ENCODE assay signal across 24 cellular contexts in the genomic region with DNA sequence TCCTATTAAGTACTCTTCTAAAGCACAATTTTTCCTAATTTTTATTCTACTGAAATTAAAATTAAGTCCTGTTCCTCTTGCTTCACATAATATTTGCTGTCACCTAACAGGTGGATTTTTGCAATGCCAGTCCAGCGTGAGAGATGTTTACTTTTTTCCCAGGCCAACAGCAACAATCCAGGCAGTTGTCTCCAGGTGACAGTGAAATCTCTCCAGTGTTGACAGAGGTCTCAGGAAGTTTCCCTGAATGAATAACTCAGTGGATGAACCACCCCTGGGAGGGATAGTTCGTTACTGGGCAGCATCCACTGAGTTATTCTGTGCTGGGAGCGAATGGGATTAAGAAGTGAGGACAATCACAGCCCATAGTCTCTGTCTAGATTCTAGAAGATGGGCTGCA. TPM values are rescaled to one million over a fixed set of nuclear protein-coding genes. Genes with fewer than 3 reads are reported as not detected.
DNase-seq lines count a peak whose midpoint lies in the region; ATAC-seq and TF ChIP-seq lines count a peak whose summit lies in the region.
"Had no signal": no experiment of that assay in that cellular context is flagged by ENCODE, and none has a peak within 500 bp of the region (broad histone marks: within the 10 kb centered on the region; RNA-seq: fewer than 3 reads in every experiment).

No MANE protein-coding gene starts in this region.

- intact Hi-C loops in breast epithelium (cut with DNase I; ENCODE audit: low total_unique reads) = no loop called here
- intact Hi-C loops in mammary epithelial cell (cut with micrococcal nuclease) = no loop called here
- intact Hi-C loops in mucosa of descending colon (cut with DNase I, micrococcal nuclease) = no loop called here
- intact Hi-C loops in upper lobe of right lung (cut with DNase I) = no loop called here

- H3K27me3 ChIP-seq in breast epithelium (no peaks in the 10 kb centered on the region), mammary epithelial cell (ENCODE audit: insufficient read depth, low read length) (no peaks in the 10 kb centered on the region), endocrine pancreas (ENCODE audit: control insufficient read depth, insufficient read depth, low read length) (no peaks in the 10 kb centered on the region), upper lobe of right lung (no peaks in the 10 kb centered on the region)
- H3K27me3 ChIP-seq: BLaER1, foreskin keratinocyte, MG63, neural progenitor cell, stomach had no signal

- no peaks in the 10 kb centered on the region for H4K20me1 ChIP-seq in mammary epithelial cell (ENCODE audit: insufficient read depth, low read length)
- H4K20me1 ChIP-seq: BLaER1 had no signal

- TF ChIP-seq POLR2A in breast epithelium (IDR thresholded peaks at IDR 0.05) = no peak

- no peak overlapping the region for H3K9ac ChIP-seq in mammary epithelial cell (ENCODE audit: insufficient read depth, low read length)
- no peak overlapping the region for H3K9ac ChIP-seq in endocrine pancreas (ENCODE audit: control insufficient read depth, insufficient read depth, low read length)
- H3K9ac ChIP-seq: BLaER1, neural progenitor cell had no signal

- no peaks in the 10 kb centered on the region for H3K9me3 ChIP-seq in breast epithelium
- H3K9me3 ChIP-seq in mammary epithelial cell (replicated peaks; ENCODE audit: insufficient read depth, low read length) = no peaks in the 10 kb centered on the region
- no peaks in the 10 kb centered on the region for H3K9me3 ChIP-seq in endocrine pancreas (ENCODE audit: control insufficient read depth, low read length)
- no peaks in the 10 kb centered on the region for H3K9me3 ChIP-seq in mucosa of descending colon
- H3K9me3 ChIP-seq in upper lobe of right lung = no peaks in the 10 kb centered on the region
- H3K9me3 ChIP-seq: BLaER1, MG63, stomach had no signal

- ATAC-seq in mucosa of descending colon (peak; percentile 82), upper lobe of right lung (peak; percentile 56), GM18861 (IDR thresholded peaks at IDR 0.05; ENCODE audit: unreplicated experiment) (no peak)
- ATAC-seq: foreskin keratinocyte, T-helper 17 cell had no signal

- in situ Hi-C loops in mammary epithelial cell (cut with MboI; ENCODE audit: low sequenced_read_pairs in 2 of 2) = no loop called here

- BruUV-seq in mammary epithelial cell (replicated peaks; lab: Mats Ljungman, UMichigan) = no TSS peak

- DNase-seq in breast epithelium (ENCODE audit: low spot score in 2 of 2) (no peak), mammary epithelial cell (no peak), mucosa of descending colon (no peak), upper lobe of right lung (no peak), RKO (ENCODE audit: low spot score) (no peak), GM19238 (ENCODE audit: insufficient read length, low spot score) (no peak)
- DNase-seq: activated CD4-positive, alpha-beta memory T cell treated with anti-CD3 and anti-CD28 coated beads for 36 hours; activated naive CD4-positive, alpha-beta T cell; activated T-cell treated with anti-CD3 and anti-CD28 coated beads for 4 hours; Calu3; foreskin keratinocyte; MG63; midbrain; NCI-H1436; NCI-H2171; stimulated activated CD4-positive, alpha-beta T cell treated with anti-CD3 and anti-CD28 coated beads, Interleukin-4, amount 100 ng/mL, for 4 hours; stomach; T-helper 17 cell had no signal

- 87% methylated on average over 3 of the region's 3 CpGs for WGBS in mammary epithelial cell (ENCODE audit: low coverage, missing lambda C conversion rate)

- TF ChIP-seq CTCF in breast epithelium (IDR thresholded peaks at IDR 0.05) (no peak), mammary epithelial cell (conservative IDR thresholded peaks at IDR 0.05 in 1 of 2, IDR thresholded peaks at IDR 0.05 in 1 of 2; ENCODE audit: extremely low read depth in 1 of 2, insufficient read depth in 1 of 2, low read depth in 1 of 2, low read length in 2 of 2) (no peak), mucosa of descending colon (IDR thresholded peaks at IDR 0.05) (no peak), upper lobe of right lung (IDR thresholded peaks at IDR 0.05) (no peak)

- no peak overlapping the region for H2AFZ ChIP-seq in mammary epithelial cell (ENCODE audit: low read depth, low read length)
- H2AFZ ChIP-seq: neural progenitor cell had no signal

- no peak overlapping the region for H3K4me3 ChIP-seq in breast epithelium
- no peak overlapping the region for H3K4me3 ChIP-seq in mammary epithelial cell (replicated peaks in 1 of 3; ENCODE audit: insufficient read depth in 1 of 3, low read depth in 2 of 3, low read length in 3 of 3)
- peak overlapping the region; percentile 30 for H3K4me3 ChIP-seq in endocrine pancreas (ENCODE audit: control insufficient read depth, insufficient read depth, low read length)
- no peak overlapping the region for H3K4me3 ChIP-seq in mucosa of descending colon
- no peak overlapping the region for H3K4me3 ChIP-seq in upper lobe of right lung
- H3K4me3 ChIP-seq: BLaER1, cardiac muscle cell, MG63, neural progenitor cell, stomach had no signal

- CTCF ChIA-PET in mammary epithelial cell (lab: Charles Lee; ENCODE audit: low non-redundant PET) = no interaction called here

- no peaks in the 10 kb centered on the region for H3K4me1 ChIP-seq in breast epithelium
- H3K4me1 ChIP-seq in mammary epithelial cell (ENCODE audit: insufficient read depth, low read length) = peaks cover 31% of the 10 kb centered on the region
- H3K4me1 ChIP-seq in endocrine pancreas (ENCODE audit: control insufficient read depth, insufficient read depth, low read length) = peaks cover 40% of the 10 kb centered on the region
- peaks cover 3% of the 10 kb centered on the region for H3K4me1 ChIP-seq in mucosa of descending colon (ENCODE audit: low read depth)
- H3K4me1 ChIP-seq in upper lobe of right lung = no peaks in the 10 kb centered on the region
- H3K4me1 ChIP-seq: BLaER1, neural progenitor cell had no signal

- H3K27ac ChIP-seq in breast epithelium = peak overlapping the region; percentile 57 to 63
- H3K27ac ChIP-seq in mammary epithelial cell (ENCODE audit: insufficient read depth, low read depth, low read length) = no peak overlapping the region
- peak overlapping the region; percentile 52 for H3K27ac ChIP-seq in upper lobe of right lung
- H3K27ac ChIP-seq: BLaER1, cardiac muscle cell, epithelial cell of prostate, foreskin keratinocyte, neural progenitor cell had no signal

- no peaks in the 10 kb centered on the region for H3K79me2 ChIP-seq in mammary epithelial cell (ENCODE audit: insufficient read depth, low read length)

- H3K4me2 ChIP-seq in mammary epithelial cell (ENCODE audit: insufficient read depth, low read depth, low read length) = no peak overlapping the region
- H3K4me2 ChIP-seq: BLaER1, neural progenitor cell had no signal

- H3K36me3 ChIP-seq in breast epithelium = no peaks in the 10 kb centered on the region
- H3K36me3 ChIP-seq in mammary epithelial cell (ENCODE audit: insufficient read depth, low read length) = no peaks in the 10 kb centered on the region
- H3K36me3 ChIP-seq in endocrine pancreas (ENCODE audit: control insufficient read depth, insufficient read depth, low read length) = no peaks in the 10 kb centered on the region
- H3K36me3 ChIP-seq in mucosa of descending colon (ENCODE audit: low read depth) = no peaks in the 10 kb centered on the region
- H3K36me3 ChIP-seq in upper lobe of right lung = no peaks in the 10 kb centered on the region
- H3K36me3 ChIP-seq: BLaER1, cardiac muscle cell, MG63, neural progenitor cell, stomach had no signal

- dilution Hi-C loops in mammary epithelial cell (cut with HindIII; ENCODE audit: low sequenced_read_pairs) = no loop called here

RNA-seq across cellular contexts. Expression of gene NT5DC3, which starts 7.1 kb away (rescaled TPM):
- 10 to 100 TPM in 2 of 3 donors, 1 to 10 TPM in 1; 3.8 to 19.9 (median 12.5) TPM for total RNA-seq in breast epithelium
- 10 to 100 TPM; 46.4 to 98.5 TPM for total RNA-seq in mammary epithelial cell
- 8.8 TPM for polyA plus RNA-seq in mammary epithelial cell
- 44.5 TPM for polyA minus RNA-seq in mammary epithelial cell
- 100 to 1,000 TPM in 1 of 3 donors, 10 to 100 TPM in 2; 13.7 to 283 (median 18.0) TPM for total RNA-seq in mucosa of descending colon
- total RNA-seq in upper lobe of right lung = 6.5 TPM
